1 cellular context compared by ENCODE assay signal in the genomic region with DNA sequence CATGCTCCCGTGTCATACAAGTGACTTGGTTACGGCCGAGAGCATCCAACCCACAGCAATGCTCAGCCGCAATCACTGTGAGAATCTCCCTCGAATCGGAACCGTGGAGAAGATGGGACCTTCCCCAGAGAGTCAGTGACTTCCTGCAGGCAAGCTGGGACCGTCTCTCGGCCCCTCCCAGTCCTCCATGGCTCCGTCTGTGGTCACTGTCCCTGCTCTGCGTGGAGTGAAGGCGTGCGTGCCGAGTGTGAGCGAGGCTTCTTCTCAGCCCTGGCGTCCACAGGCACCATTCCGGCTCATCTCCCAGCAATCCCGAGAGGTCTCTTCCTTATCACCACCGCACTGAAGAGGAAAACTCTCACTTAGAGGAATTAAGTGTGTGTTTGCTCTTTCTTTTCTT.
TF ChIP-seq lines count a peak whose summit lies in the region.

No MANE protein-coding gene starts in this region.

TF ChIP-seq in WTC11, 78 proteins besides CTCF, POLR2A, EP300 and RAD21 (continued from another document):
- TF ChIP-seq, protein P1, sequence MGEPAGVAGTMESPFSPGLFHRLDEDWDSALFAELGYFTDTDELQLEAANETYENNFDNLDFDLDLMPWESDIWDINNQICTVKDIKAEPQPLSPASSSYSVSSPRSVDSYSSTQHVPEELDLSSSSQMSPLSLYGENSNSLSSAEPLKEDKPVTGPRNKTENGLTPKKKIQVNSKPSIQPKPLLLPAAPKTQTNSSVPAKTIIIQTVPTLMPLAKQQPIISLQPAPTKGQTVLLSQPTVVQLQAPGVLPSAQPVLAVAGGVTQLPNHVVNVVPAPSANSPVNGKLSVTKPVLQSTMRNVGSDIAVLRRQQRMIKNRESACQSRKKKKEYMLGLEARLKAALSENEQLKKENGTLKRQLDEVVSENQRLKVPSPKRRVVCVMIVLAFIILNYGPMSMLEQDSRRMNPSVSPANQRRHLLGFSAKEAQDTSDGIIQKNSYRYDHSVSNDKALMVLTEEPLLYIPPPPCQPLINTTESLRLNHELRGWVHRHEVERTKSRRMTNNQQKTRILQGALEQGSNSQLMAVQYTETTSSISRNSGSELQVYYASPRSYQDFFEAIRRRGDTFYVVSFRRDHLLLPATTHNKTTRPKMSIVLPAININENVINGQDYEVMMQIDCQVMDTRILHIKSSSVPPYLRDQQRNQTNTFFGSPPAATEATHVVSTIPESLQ (CRISPR knock-in tag; IDR thresholded peaks at IDR 0.05), result no peak
- no peak for TF ChIP-seq ZNF396 (CRISPR knock-in tag; IDR thresholded peaks at IDR 0.05; ENCODE audit: borderline replicate concordance)
- TF ChIP-seq, protein P2, sequence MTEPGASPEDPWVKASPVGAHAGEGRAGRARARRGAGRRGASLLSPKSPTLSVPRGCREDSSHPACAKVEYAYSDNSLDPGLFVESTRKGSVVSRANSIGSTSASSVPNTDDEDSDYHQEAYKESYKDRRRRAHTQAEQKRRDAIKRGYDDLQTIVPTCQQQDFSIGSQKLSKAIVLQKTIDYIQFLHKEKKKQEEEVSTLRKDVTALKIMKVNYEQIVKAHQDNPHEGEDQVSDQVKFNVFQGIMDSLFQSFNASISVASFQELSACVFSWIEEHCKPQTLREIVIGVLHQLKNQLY (CRISPR knock-in tag; IDR thresholded peaks at IDR 0.05), result no peak
TF ChIP-seq in WTC11: peak in this region for 0.
